ENCODE assay signal across 24 cellular contexts in genomic region chr15:61079529-61079928, GRCh38.
"Had no signal": no experiment of that assay in that cellular context is flagged by ENCODE, and none has a peak within 500 bp of the region (broad histone marks: within the 10 kb centered on the region; RNA-seq: fewer than 3 reads in every experiment).

No MANE protein-coding gene starts in this region.

- H3K27ac ChIP-seq: adrenal gland, SK-N-MC, VCaP had no signal

- H3K4me3 ChIP-seq: adrenal gland, SK-N-MC had no signal

- DNase-seq: activated CD4-positive, alpha-beta memory T cell treated with anti-CD3 and anti-CD28 coated beads for 36 hours; activated CD4-positive, alpha-beta T cell treated with anti-CD3 and anti-CD28 coated beads, Interleukin-2, amount 10 ng/mL, durations not matched to agents 7 days and 5 days; activated CD4-positive, CD25-positive, alpha-beta regulatory T cell; activated CD8-positive, alpha-beta memory T cell treated with anti-CD3 and anti-CD28 coated beads, Interleukin-2, amount 50 U/mL, for 4 hours; activated gamma-delta T cell treated with Interleukin-2 at 50 U/mL for 16 hours; activated naive CD4-positive, alpha-beta T cell treated with anti-CD3 and anti-CD28 coated beads, Interleukin-2, amount 50 U/mL, for 16 hours; activated naive CD8-positive, alpha-beta T cell treated with anti-CD3 and anti-CD28 coated beads, Interleukin-2, amount 10 ng/mL, durations not matched to agents 7 days and 5 days; activated T-cell treated with anti-CD3 and anti-CD28 coated beads, Interleukin-2, amount 50 U/mL, for 72 hours; adrenal gland; anterior cingulate cortex; caudate nucleus; Kasumi-1; KBM-7; NCI-H1048; NCI-H1694; NCI-H2029; NCI-H510A treated with DMSO at 0.1 percent for 48 hours; NCI-H69; RPMI8226; T-cell had no signal

- H3K27me3 ChIP-seq: adrenal gland had no signal

- ATAC-seq: activated T-cell treated with anti-CD3 and anti-CD28 coated beads, Interleukin-2, amount 50 U/mL, for 72 hours; Panc1; Right ventricle myocardium inferior; T-cell had no signal

- H3K36me3 ChIP-seq: adrenal gland had no signal

- H3K9me3 ChIP-seq: adrenal gland had no signal
